Comparison of ENCODE assay signal across 26 cellular contexts in the genomic region with DNA sequence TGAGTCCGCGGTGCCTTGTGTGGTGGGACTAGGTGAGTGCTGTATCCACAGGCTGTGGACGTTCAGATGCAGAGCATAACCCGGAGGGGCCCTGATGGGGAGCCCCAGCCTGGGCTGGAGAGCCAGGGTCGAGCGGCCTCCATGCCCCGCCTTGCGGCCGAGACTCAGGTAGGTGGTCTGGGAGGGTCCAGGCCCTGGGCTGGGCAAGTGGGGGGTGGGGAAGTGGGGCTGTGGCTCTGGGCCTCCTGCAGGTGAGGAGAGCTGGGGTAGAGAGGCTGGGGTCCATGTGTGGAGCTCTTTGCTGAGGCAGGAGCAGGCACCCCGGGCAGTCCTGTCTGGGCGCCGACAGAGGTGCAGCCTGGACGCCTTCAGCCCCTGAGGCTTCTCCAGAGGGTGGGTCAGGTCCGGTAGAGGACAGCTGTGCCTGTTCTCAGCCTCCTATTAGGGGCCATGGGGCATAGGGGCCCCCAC.
"Had no signal": no experiment of that assay in that cellular context is flagged by ENCODE, and none has a peak within 500 bp of the region (broad histone marks: within the 10 kb centered on the region; RNA-seq: fewer than 3 reads in every experiment).

No MANE protein-coding gene starts in this region.

- H3K4me3 Mint-ChIP-seq: activated naive CD8-positive, alpha-beta T cell treated with anti-CD3 and anti-CD28 coated beads, Interleukin-2, amount 10 ng/mL, durations not matched to agents 7 days and 5 days; dendritic cell treated with granulocyte-macrophage colony-stimulating factor and Interleukin-4, amounts not matched to agents 40 ng/mL and 50 ng/mL, for 4 days; neural progenitor cell; stimulated activated naive B cell treated with anti-CD40 and anti-IgM and Interleukin-4, amounts not matched to agents 10 μg/mL and 1 μg/mL and 100 μg/mL, for 72 hours had no signal

- H3K4me3 ChIP-seq: mucosa of descending colon, neural progenitor cell, sigmoid colon, smooth muscle cell, upper lobe of left lung had no signal

- H3K4me1 ChIP-seq: neural progenitor cell, sigmoid colon, upper lobe of left lung had no signal

- H3K4me1 Mint-ChIP-seq: activated naive CD8-positive, alpha-beta T cell treated with anti-CD3 and anti-CD28 coated beads, Interleukin-2, amount 10 ng/mL, durations not matched to agents 7 days and 5 days; neural progenitor cell; stimulated activated naive B cell treated with anti-CD40 and anti-IgM and Interleukin-4, amounts not matched to agents 10 μg/mL and 1 μg/mL and 100 μg/mL, for 72 hours had no signal

- FAIRE-seq: bronchial epithelial cell, TTC549 had no signal

- H3K36me3 ChIP-seq: neural progenitor cell, sigmoid colon, upper lobe of left lung, WERI-Rb-1 had no signal

- H3K36me3 Mint-ChIP-seq: activated naive CD8-positive, alpha-beta T cell treated with anti-CD3 and anti-CD28 coated beads, Interleukin-2, amount 10 ng/mL, durations not matched to agents 7 days and 5 days; neural progenitor cell; stimulated activated naive B cell treated with anti-CD40 and anti-IgM and Interleukin-4, amounts not matched to agents 10 μg/mL and 1 μg/mL and 100 μg/mL, for 72 hours had no signal

- ATAC-seq: mucosa of descending colon; stimulated activated naive B cell treated with anti-CD40 and anti-IgM and Interleukin-4, amounts not matched to agents 10 μg/mL and 1 μg/mL and 100 μg/mL, for 72 hours had no signal

- H3K27ac Mint-ChIP-seq: activated naive CD8-positive, alpha-beta T cell treated with anti-CD3 and anti-CD28 coated beads, Interleukin-2, amount 10 ng/mL, durations not matched to agents 7 days and 5 days; dendritic cell treated with granulocyte-macrophage colony-stimulating factor and Interleukin-4, amounts not matched to agents 40 ng/mL and 50 ng/mL, for 4 days; neural progenitor cell; progenitor cell of endocrine pancreas; stimulated activated naive B cell treated with anti-CD40 and anti-IgM and Interleukin-4, amounts not matched to agents 10 μg/mL and 1 μg/mL and 100 μg/mL, for 72 hours had no signal

- H3K27me3 Mint-ChIP-seq: activated naive CD8-positive, alpha-beta T cell treated with anti-CD3 and anti-CD28 coated beads, Interleukin-2, amount 10 ng/mL, durations not matched to agents 7 days and 5 days; progenitor cell of endocrine pancreas had no signal

- DNase-seq: activated CD4-positive, alpha-beta T cell treated with anti-CD3 and anti-CD28 coated beads for 1 hour; activated CD4-positive, alpha-beta T cell treated with anti-CD3 and anti-CD28 coated beads, Interleukin-2, amount 50 U/mL, for 1 hour; activated naive CD4-positive, alpha-beta T cell treated with Interleukin-2 at 50 U/mL for 16 hours; activated naive CD8-positive, alpha-beta T cell treated with anti-CD3 and anti-CD28 coated beads, Interleukin-2, amount 10 ng/mL, durations not matched to agents 7 days and 5 days; activated T-cell treated with anti-CD3 and anti-CD28 coated beads, Interleukin-2, amount 50 U/mL, for 1 hour; amygdala; cerebellar nuclear complex; effector CD4-positive, alpha-beta T cell; erythroblast; foreskin fibroblast; mesenchymal stem cell; mucosa of descending colon; retina; sigmoid colon; stimulated activated CD4-positive, alpha-beta T cell treated with anti-CD3 and anti-CD28 coated beads, Interleukin-2, amount 100 ng/mL, for 48 hours; stimulated activated CD8-positive, alpha-beta memory T cell treated with anti-CD3 and anti-CD28 coated beads, Interleukin-4, amount 100 ng/mL, for 48 hours; stimulated activated naive B cell treated with anti-CD40 and anti-IgM and Interleukin-4, amounts not matched to agents 10 μg/mL and 1 μg/mL and 100 μg/mL, for 72 hours; T-helper 1 cell had no signal

- H3K9me3 ChIP-seq: mucosa of descending colon, sigmoid colon, upper lobe of left lung had no signal

- H3K27me3 ChIP-seq: neural progenitor cell, upper lobe of left lung had no signal

- H3K9ac ChIP-seq: neural progenitor cell had no signal

- H3K27ac ChIP-seq: neural progenitor cell, sigmoid colon, upper lobe of left lung, WERI-Rb-1 had no signal

- H3K4me2 ChIP-seq: neural progenitor cell, smooth muscle cell had no signal

- H3K9me3 Mint-ChIP-seq: activated naive CD8-positive, alpha-beta T cell treated with anti-CD3 and anti-CD28 coated beads, Interleukin-2, amount 10 ng/mL, durations not matched to agents 7 days and 5 days; dendritic cell treated with granulocyte-macrophage colony-stimulating factor and Interleukin-4, amounts not matched to agents 40 ng/mL and 50 ng/mL, for 4 days; stimulated activated naive B cell treated with anti-CD40 and anti-IgM and Interleukin-4, amounts not matched to agents 10 μg/mL and 1 μg/mL and 100 μg/mL, for 72 hours had no signal
